ENCODE assay signal across 22 cellular contexts in genomic region chr9:129704797-129705196, GRCh38. TPM values are rescaled to one million over a fixed set of nuclear protein-coding genes. Genes with fewer than 3 reads are reported as not detected.
"Had no signal": no experiment of that assay in that cellular context is flagged by ENCODE, and none has a peak within 500 bp of the region (broad histone marks: within the 10 kb centered on the region; RNA-seq: fewer than 3 reads in every experiment).

No MANE protein-coding gene starts in this region.

- DNase-seq: activated CD4-positive, alpha-beta memory T cell treated with anti-CD3 and anti-CD28 coated beads, Interleukin-2, amount 10 ng/mL, durations not matched to agents 7 days and 5 days; activated CD4-positive, alpha-beta T cell treated with anti-CD3 and anti-CD28 coated beads, Interleukin-2, amount 10 ng/mL, durations not matched to agents 24 days and 14 days; activated effector memory CD4-positive, alpha-beta T cell treated with anti-CD3 and anti-CD28 coated beads, Interleukin-2, amount 50 U/mL, for 16 hours; activated naive CD4-positive, alpha-beta T cell treated with anti-CD3 and anti-CD28 coated beads, Interleukin-2, amount 10 ng/mL, durations not matched to agents 7 days and 5 days; effector CD4-positive, alpha-beta T cell; foreskin keratinocyte; immature natural killer cell; naive thymus-derived CD4-positive, alpha-beta T cell; retina; spleen; stimulated activated CD4-positive, alpha-beta T cell treated with anti-CD3 and anti-CD28 coated beads, Interleukin-4, amount 100 ng/mL, for 1 hour; stimulated activated naive CD4-positive, alpha-beta T cell treated with Interleukin-2 at 50 U/mL for 16 hours had no signal

- H3K4me1 ChIP-seq: foreskin keratinocyte had no signal

- ATAC-seq: activated CD4-positive, CD25-positive, alpha-beta regulatory T cell treated with anti-CD3 and anti-CD28 coated beads, Interleukin-2, amount 50 U/mL, for 24 hours; foreskin keratinocyte; left lung; naive thymus-derived CD4-positive, alpha-beta T cell had no signal

- H3K27ac Mint-ChIP-seq: activated CD4-positive, alpha-beta memory T cell treated with anti-CD3 and anti-CD28 coated beads, Interleukin-2, amount 10 ng/mL, durations not matched to agents 7 days and 5 days; activated CD4-positive, alpha-beta T cell treated with anti-CD3 and anti-CD28 coated beads, Interleukin-2, amount 10 ng/mL, durations not matched to agents 24 days and 14 days; activated naive CD4-positive, alpha-beta T cell treated with anti-CD3 and anti-CD28 coated beads, Interleukin-2, amount 10 ng/mL, durations not matched to agents 7 days and 5 days; dendritic cell treated with granulocyte-macrophage colony-stimulating factor and Interleukin-4, amounts not matched to agents 40 ng/mL and 50 ng/mL, for 4 days; immature natural killer cell; naive thymus-derived CD4-positive, alpha-beta T cell; progenitor cell of endocrine pancreas had no signal

- H3K36me3 Mint-ChIP-seq: activated naive CD4-positive, alpha-beta T cell treated with anti-CD3 and anti-CD28 coated beads, Interleukin-2, amount 10 ng/mL, durations not matched to agents 7 days and 5 days; brain; immature natural killer cell; naive thymus-derived CD4-positive, alpha-beta T cell had no signal

- H3K4me3 Mint-ChIP-seq: activated CD4-positive, alpha-beta memory T cell treated with anti-CD3 and anti-CD28 coated beads, Interleukin-2, amount 10 ng/mL, durations not matched to agents 7 days and 5 days; activated CD4-positive, alpha-beta T cell treated with anti-CD3 and anti-CD28 coated beads, Interleukin-2, amount 10 ng/mL, durations not matched to agents 24 days and 14 days; activated naive CD4-positive, alpha-beta T cell treated with anti-CD3 and anti-CD28 coated beads, Interleukin-2, amount 10 ng/mL, durations not matched to agents 7 days and 5 days; brain; dendritic cell treated with granulocyte-macrophage colony-stimulating factor and Interleukin-4, amounts not matched to agents 40 ng/mL and 50 ng/mL, for 4 days; immature natural killer cell; naive thymus-derived CD4-positive, alpha-beta T cell; neural crest cell had no signal

- H3K27ac ChIP-seq: foreskin keratinocyte, spleen, VCaP had no signal

- H3K4me3 ChIP-seq: left lung, lung, spleen, tibial nerve had no signal

- H3K36me3 ChIP-seq: left lung, spleen, tibial nerve had no signal

- H3K4me1 Mint-ChIP-seq: activated CD4-positive, alpha-beta T cell treated with anti-CD3 and anti-CD28 coated beads, Interleukin-2, amount 10 ng/mL, durations not matched to agents 24 days and 14 days; immature natural killer cell had no signal

- H3K9me3 Mint-ChIP-seq: activated CD4-positive, alpha-beta memory T cell treated with anti-CD3 and anti-CD28 coated beads, Interleukin-2, amount 10 ng/mL, durations not matched to agents 7 days and 5 days; activated CD4-positive, alpha-beta T cell treated with anti-CD3 and anti-CD28 coated beads, Interleukin-2, amount 10 ng/mL, durations not matched to agents 24 days and 14 days; activated naive CD4-positive, alpha-beta T cell treated with anti-CD3 and anti-CD28 coated beads, Interleukin-2, amount 10 ng/mL, durations not matched to agents 7 days and 5 days; brain; dendritic cell treated with granulocyte-macrophage colony-stimulating factor and Interleukin-4, amounts not matched to agents 40 ng/mL and 50 ng/mL, for 4 days; immature natural killer cell; naive thymus-derived CD4-positive, alpha-beta T cell; neural crest cell had no signal

- H3K9me3 ChIP-seq: left lung, spleen, tibial nerve had no signal

RNA-seq across cellular contexts. Expression of gene PRRX2, which starts 39.4 kb away (rescaled TPM):
- total RNA-seq: activated CD4-positive, alpha-beta memory T cell treated with anti-CD3 and anti-CD28 coated beads, Interleukin-2, amount 10 ng/mL, durations not matched to agents 7 days and 5 days; foreskin keratinocyte; kidney epithelial cell had no signal

RNA-seq across cellular contexts. Expression of gene PTGES, which starts 48.0 kb away (rescaled TPM):
- total RNA-seq: activated CD4-positive, alpha-beta memory T cell treated with anti-CD3 and anti-CD28 coated beads, Interleukin-2, amount 10 ng/mL, durations not matched to agents 7 days and 5 days had no signal
